In genomic region chr19:2950286-2951124, GRCh38 we compare ENCODE assay signal across 8 cellular contexts. TPM values are rescaled to one million over a fixed set of nuclear protein-coding genes. Genes with fewer than 3 reads are reported as not detected.
DNase-seq lines count a peak whose midpoint lies in the region; ATAC-seq and TF ChIP-seq lines count a peak whose summit lies in the region.

No MANE protein-coding gene starts in this region.

- intact Hi-C loops in Right ventricle myocardium inferior (cut with DNase I), result loop anchor here (5.0 kb wide), 1 partner anchor 212 kb away; no protein-coding TSS in a partner anchor

- no peaks in the 10 kb centered on the region for H3K9me3 ChIP-seq in SU-DHL-6 (ENCODE audit: insufficient read depth, low read length)
- H3K9me3 ChIP-seq in thymus (ENCODE audit: control insufficient read depth), result no peaks in the 10 kb centered on the region

- H3K36me3 ChIP-seq in SU-DHL-6 (ENCODE audit: low read length), result no peaks in the 10 kb centered on the region
- no peaks in the 10 kb centered on the region for H3K36me3 ChIP-seq in thymus (ENCODE audit: control insufficient read depth, insufficient read depth)

- DNase-seq in GM12865 (ENCODE audit: low read depth) (peak; percentile 99), NCI-H128 (lab: John Stamatoyannopoulos, UW; ENCODE audit: unreplicated experiment) (peak; percentile 97), Right ventricle myocardium inferior (ENCODE audit: missing footprints) (peak; percentile 100), osteocyte (ENCODE audit: extremely low spot score, unreplicated experiment) (peak; percentile 100)
- DNase-seq in activated naive CD8-positive, alpha-beta T cell treated with anti-CD3 and anti-CD28 coated beads, Interleukin-2, amount 50 U/mL, for 24 hours, result peak; percentile 100

- H3K9me2 ChIP-seq in SU-DHL-6 (replicated peaks; ENCODE audit: insufficient read depth, low read length), result no peaks in the 10 kb centered on the region

- H3F3A ChIP-seq in SU-DHL-6 (ENCODE audit: insufficient read depth), result 0 out of 2 replicates have a peak, but pooled peaks cover 2% of the 10 kb centered on the region

- no peaks in the 10 kb centered on the region for H3K9me3 Mint-ChIP-seq in activated naive CD8-positive, alpha-beta T cell treated with anti-CD3 and anti-CD28 coated beads, Interleukin-2, amount 50 U/mL, for 24 hours
- no peaks in the 10 kb centered on the region for H3K9me3 Mint-ChIP-seq in osteocyte (ENCODE audit: unreplicated experiment)

- peak; percentile 95 for ATAC-seq in HG02759 (IDR thresholded peaks at IDR 0.05; ENCODE audit: unreplicated experiment)
- peak; percentile 99 for ATAC-seq in activated naive CD8-positive, alpha-beta T cell treated with anti-CD3 and anti-CD28 coated beads, Interleukin-2, amount 50 U/mL, for 24 hours
- ATAC-seq in Right ventricle myocardium inferior, result peak; percentile 98

- H3K27me3 ChIP-seq in SU-DHL-6 (ENCODE audit: low read length) (no peaks in the 10 kb centered on the region), thymus (ENCODE audit: control insufficient read depth, insufficient read depth) (no peaks in the 10 kb centered on the region)

- no peaks in the 10 kb centered on the region for H4K20me1 ChIP-seq in SU-DHL-6 (ENCODE audit: low read depth, low read length)

- peak overlapping the region; percentile 65 for H3K4me2 ChIP-seq in SU-DHL-6 (ENCODE audit: low read depth, low read length, poor library complexity, severe bottlenecking)

- H3K9ac ChIP-seq in SU-DHL-6 (ENCODE audit: low read length), result peak overlapping the region; percentile 76

- H3K4me1 Mint-ChIP-seq in activated naive CD8-positive, alpha-beta T cell treated with anti-CD3 and anti-CD28 coated beads, Interleukin-2, amount 50 U/mL, for 24 hours, result peaks cover 27% of the 10 kb centered on the region
- H3K4me1 Mint-ChIP-seq in osteocyte (ENCODE audit: unreplicated experiment), result peaks cover 21% of the 10 kb centered on the region

- H3K4me3 Mint-ChIP-seq in activated naive CD8-positive, alpha-beta T cell treated with anti-CD3 and anti-CD28 coated beads, Interleukin-2, amount 50 U/mL, for 24 hours, result peak overlapping the region; percentile 93
- H3K4me3 Mint-ChIP-seq in osteocyte (ENCODE audit: unreplicated experiment), result peak overlapping the region; percentile 97

- WGBS in thymus, result under 1% methylated on average over 53 of the region's 53 CpGs

- peaks cover 7% of the 10 kb centered on the region for H3K4me1 ChIP-seq in thymus (ENCODE audit: control insufficient read depth, insufficient read depth, low read length)

- peak overlapping the region; percentile 94 for H3K27ac Mint-ChIP-seq in activated naive CD8-positive, alpha-beta T cell treated with anti-CD3 and anti-CD28 coated beads, Interleukin-2, amount 50 U/mL, for 24 hours
- H3K27ac Mint-ChIP-seq in osteocyte (ENCODE audit: unreplicated experiment), result peak overlapping the region; percentile 98

- peak overlapping the region; percentile 46 for H2AFZ ChIP-seq in SU-DHL-6 (ENCODE audit: low read depth, low read length, severe bottlenecking)

- no peak for TF ChIP-seq CTCF in GM12865 (IDR thresholded peaks at IDR 0.05; ENCODE audit: insufficient read depth, low read depth, low read length, missing control alignments)
- no peak for TF ChIP-seq CTCF in SU-DHL-6 (IDR thresholded peaks at IDR 0.05; ENCODE audit: insufficient read depth, low read length, poor library complexity, severe bottlenecking)
- no peak for TF ChIP-seq CTCF in osteocyte (IDR thresholded peaks at IDR 0.05)

- H3K79me2 ChIP-seq in SU-DHL-6 (ENCODE audit: insufficient read depth, low read length), result peaks cover 10% of the 10 kb centered on the region

- H3K4me3 ChIP-seq in GM12865 (ENCODE audit: low read depth, low read length), result peak overlapping the region; percentile 86
- peak overlapping the region; percentile 73 for H3K4me3 ChIP-seq in SU-DHL-6 (ENCODE audit: insufficient read depth, low read length, poor library complexity, severe bottlenecking)
- H3K4me3 ChIP-seq in thymus (ENCODE audit: low read length), result peak overlapping the region; percentile 67

- H3K27ac ChIP-seq in SU-DHL-6 (ENCODE audit: low read depth, low read length), result peak overlapping the region; percentile 43
- peak overlapping the region; percentile 89 for H3K27ac ChIP-seq in thymus (ENCODE audit: low read depth)

- H3K27me3 Mint-ChIP-seq in activated naive CD8-positive, alpha-beta T cell treated with anti-CD3 and anti-CD28 coated beads, Interleukin-2, amount 50 U/mL, for 24 hours, result no peaks in the 10 kb centered on the region
- H3K27me3 Mint-ChIP-seq in osteocyte (ENCODE audit: unreplicated experiment), result no peaks in the 10 kb centered on the region

- H3K36me3 Mint-ChIP-seq in activated naive CD8-positive, alpha-beta T cell treated with anti-CD3 and anti-CD28 coated beads, Interleukin-2, amount 50 U/mL, for 24 hours (ENCODE audit: low read depth), result peaks cover 7% of the 10 kb centered on the region
- H3K36me3 Mint-ChIP-seq in osteocyte (ENCODE audit: unreplicated experiment), result peaks cover 1% of the 10 kb centered on the region

RNA-seq across cellular contexts. Expression of gene ZNF77, which starts 5.7 kb away (rescaled TPM):
- total RNA-seq in Right ventricle myocardium inferior (2.6 TPM), osteocyte (4.0 and 4.9 TPM in 2 replicates)
- polyA plus RNA-seq in thymus, result 4.6 TPM

RNA-seq across cellular contexts. Expression of gene TLE6, which starts 26.9 kb away (rescaled TPM):
- total RNA-seq in Right ventricle myocardium inferior, result 1.1 TPM
- 0.65 and 1.5 TPM in 2 replicates for total RNA-seq in osteocyte
- polyA plus RNA-seq in thymus, result 4.9 TPM

RNA-seq across cellular contexts. Expression of gene ZNF57, which starts 49.8 kb away (rescaled TPM):
- total RNA-seq in Right ventricle myocardium inferior (5.1 TPM), osteocyte (3.6 and 4.0 TPM in 2 replicates)
- 7.8 TPM for polyA plus RNA-seq in thymus

Comparison
In these comparisons a context has a peak if more than half of its experiments do, and no peak if none do; other contexts are left out.
1. Peak in every context shown above with its lines: DNase-seq, ATAC-seq, H3K4me3 ChIP-seq and H3K27ac ChIP-seq.